ENCODE assay signal across 25 cellular contexts in the genomic region with DNA sequence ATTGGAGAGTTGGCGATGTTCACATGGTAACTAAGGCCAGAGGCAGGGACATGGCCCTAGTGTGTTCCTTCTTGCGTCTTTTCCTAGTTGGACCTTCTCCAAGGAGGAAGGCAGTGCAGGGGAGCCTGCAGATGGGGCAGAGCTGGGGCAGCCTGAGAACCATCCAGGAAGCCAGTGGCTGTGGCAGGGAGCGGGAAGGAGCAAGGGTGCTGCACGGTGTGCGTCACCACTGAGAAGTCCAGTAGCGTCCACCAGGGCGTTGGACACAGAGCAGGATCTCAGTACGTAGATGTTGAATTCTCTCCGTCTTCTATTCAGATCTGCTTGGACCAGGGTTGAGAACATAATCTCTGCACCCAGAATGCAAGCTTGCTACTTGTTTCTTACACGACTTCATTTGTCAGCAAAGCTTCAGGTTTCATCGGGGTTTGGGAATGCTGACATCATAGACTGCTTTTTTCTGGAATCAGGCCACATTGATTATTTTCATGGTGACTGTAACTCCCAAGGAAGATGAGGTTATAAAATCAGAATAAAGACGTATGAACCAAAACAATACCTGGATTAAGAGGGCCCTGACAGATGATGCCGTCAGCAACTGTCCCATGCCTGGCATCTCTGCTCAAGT.
"Had no signal": no experiment of that assay in that cellular context is flagged by ENCODE, and none has a peak within 500 bp of the region (broad histone marks: within the 10 kb centered on the region; RNA-seq: fewer than 3 reads in every experiment).

No MANE protein-coding gene starts in this region.

- DNase-seq: activated B cell treated with CpG ODN at 0.5 μM for 24 hours; activated CD4-positive, alpha-beta T cell treated with anti-CD3 and anti-CD28 coated beads, Interleukin-2, amount 50 U/mL, for 1 hour; activated CD8-positive, alpha-beta T cell treated with anti-CD3 and anti-CD28 coated beads for 36 hours; activated gamma-delta T cell treated with Interleukin-2 at 50 U/mL for 16 hours; activated naive CD4-positive, alpha-beta T cell treated with anti-CD3 and anti-CD28 coated beads, Interleukin-2, amount 50 U/mL, for 16 hours; activated T-cell treated with anti-CD3 and anti-CD28 coated beads, Interleukin-2, amount 50 U/mL, for 4 hours; amniotic stem cell; central memory CD4-positive, alpha-beta T cell; effector CD8-positive, alpha-beta T cell; hippocampal formation; kidney; left colon; mammary epithelial cell; midbrain; naive thymus-derived CD4-positive, alpha-beta T cell; nucleus accumbens; right cardiac atrium; stimulated activated CD4-positive, alpha-beta T cell treated with anti-CD3 and anti-CD28 coated beads, Interleukin-2, amount 100 ng/mL, for 48 hours; stimulated activated naive CD4-positive, alpha-beta T cell treated with Interleukin-2 at 50 U/mL for 16 hours; T-helper 2 cell had no signal

- H3K9me3 ChIP-seq: thoracic aorta, vagina had no signal

- H3K27ac ChIP-seq: thoracic aorta, vagina had no signal

- H3K4me1 ChIP-seq: vagina had no signal

- H3K36me3 ChIP-seq: thoracic aorta, vagina had no signal

- H3K4me3 ChIP-seq: thoracic aorta, vagina had no signal

- H3K27ac Mint-ChIP-seq: activated B cell treated with CpG ODN at 0.5 μM for 24 hours; activated CD8-positive, alpha-beta T cell treated with anti-CD3 and anti-CD28 coated beads for 36 hours; activated T-helper 17 cell treated with anti-CD3 and anti-CD28 coated beads, Interleukin-2, amount 50 U/mL, for 72 hours; dendritic cell treated with granulocyte-macrophage colony-stimulating factor and Interleukin-4, amounts not matched to agents 40 ng/mL and 50 ng/mL, for 4 days; naive thymus-derived CD4-positive, alpha-beta T cell; type B pancreatic cell had no signal

- H3K4me3 Mint-ChIP-seq: activated B cell treated with CpG ODN at 0.5 μM for 24 hours; activated CD8-positive, alpha-beta T cell treated with anti-CD3 and anti-CD28 coated beads for 36 hours; activated T-cell treated with anti-CD3 and anti-CD28 coated beads, Interleukin-2, amount 50 U/mL, for 4 hours; activated T-helper 17 cell treated with anti-CD3 and anti-CD28 coated beads, Interleukin-2, amount 50 U/mL, for 72 hours; dendritic cell treated with granulocyte-macrophage colony-stimulating factor and Interleukin-4, amounts not matched to agents 40 ng/mL and 50 ng/mL, for 4 days; naive thymus-derived CD4-positive, alpha-beta T cell; type B pancreatic cell had no signal

- H3K9me3 Mint-ChIP-seq: activated B cell treated with CpG ODN at 0.5 μM for 24 hours; activated CD8-positive, alpha-beta T cell treated with anti-CD3 and anti-CD28 coated beads for 36 hours; activated T-cell treated with anti-CD3 and anti-CD28 coated beads, Interleukin-2, amount 50 U/mL, for 4 hours; activated T-helper 17 cell treated with anti-CD3 and anti-CD28 coated beads, Interleukin-2, amount 50 U/mL, for 72 hours; dendritic cell treated with granulocyte-macrophage colony-stimulating factor and Interleukin-4, amounts not matched to agents 40 ng/mL and 50 ng/mL, for 4 days; naive thymus-derived CD4-positive, alpha-beta T cell; type B pancreatic cell had no signal

- H3K4me1 Mint-ChIP-seq: activated B cell treated with CpG ODN at 0.5 μM for 24 hours; activated T-helper 17 cell treated with anti-CD3 and anti-CD28 coated beads, Interleukin-2, amount 50 U/mL, for 72 hours had no signal

- H3K36me3 Mint-ChIP-seq: naive thymus-derived CD4-positive, alpha-beta T cell; type B pancreatic cell had no signal

- H3K27me3 ChIP-seq: vagina had no signal
